Comparison of ENCODE assay signal across 1 cellular context in the genomic region with DNA sequence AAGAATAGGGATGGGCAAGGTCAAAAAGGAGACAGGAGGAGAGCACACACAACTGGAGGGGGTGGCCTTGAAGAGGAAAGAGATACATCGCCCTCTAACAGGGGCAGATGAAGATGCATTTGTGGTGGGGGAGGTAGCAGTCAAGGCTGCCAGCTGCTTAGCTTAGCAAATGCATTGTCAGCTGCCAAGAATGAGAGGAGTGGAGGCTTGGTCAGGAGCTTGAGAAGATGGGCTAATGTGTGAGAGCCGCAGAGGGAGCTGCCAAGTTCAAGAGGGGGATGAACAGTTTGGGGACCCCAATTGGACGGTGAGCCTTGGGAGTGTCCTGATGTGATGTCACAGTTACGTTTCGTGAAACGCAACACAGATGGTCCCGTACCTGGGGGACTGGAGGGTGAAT.
TF ChIP-seq lines count a peak whose summit lies in the region.

No MANE protein-coding gene starts in this region.

TF ChIP-seq in H1, 55 proteins besides CTCF, POLR2A, EP300 and RAD21:
- TF ChIP-seq NRF1 (IDR thresholded peaks at IDR 0.05; ENCODE audit: low read depth, low read length): no peak
- no peak for TF ChIP-seq RNF2 (IDR thresholded peaks at IDR 0.05; ENCODE audit: borderline replicate concordance, low read depth, low read length, missing control alignments, poor library complexity, severe bottlenecking)
- TF ChIP-seq, protein P1, sequence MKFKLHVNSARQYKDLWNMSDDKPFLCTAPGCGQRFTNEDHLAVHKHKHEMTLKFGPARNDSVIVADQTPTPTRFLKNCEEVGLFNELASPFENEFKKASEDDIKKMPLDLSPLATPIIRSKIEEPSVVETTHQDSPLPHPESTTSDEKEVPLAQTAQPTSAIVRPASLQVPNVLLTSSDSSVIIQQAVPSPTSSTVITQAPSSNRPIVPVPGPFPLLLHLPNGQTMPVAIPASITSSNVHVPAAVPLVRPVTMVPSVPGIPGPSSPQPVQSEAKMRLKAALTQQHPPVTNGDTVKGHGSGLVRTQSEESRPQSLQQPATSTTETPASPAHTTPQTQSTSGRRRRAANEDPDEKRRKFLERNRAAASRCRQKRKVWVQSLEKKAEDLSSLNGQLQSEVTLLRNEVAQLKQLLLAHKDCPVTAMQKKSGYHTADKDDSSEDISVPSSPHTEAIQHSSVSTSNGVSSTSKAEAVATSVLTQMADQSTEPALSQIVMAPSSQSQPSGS (IDR thresholded peaks at IDR 0.05; ENCODE audit: low read length): no peak
- no peak for TF ChIP-seq BRCA1 (IDR thresholded peaks at IDR 0.05; ENCODE audit: low read depth, low read length)
- no peak for TF ChIP-seq EZH2 (IDR thresholded peaks at IDR 0.05; ENCODE audit: low read depth, low read length, severe bottlenecking)
- no peak for TF ChIP-seq SIX5 (IDR thresholded peaks at IDR 0.05; ENCODE audit: low read depth, low read length)
- no peak for TF ChIP-seq KDM4A (IDR thresholded peaks at IDR 0.05; ENCODE audit: low read depth, low read length, severe bottlenecking)
- no peak for TF ChIP-seq CREB1 (IDR thresholded peaks at IDR 0.05)
- no peak for TF ChIP-seq KDM5A (IDR thresholded peaks at IDR 0.05; ENCODE audit: low read length)
- no peak for TF ChIP-seq CBX8 (IDR thresholded peaks at IDR 0.05; ENCODE audit: borderline replicate concordance, low read depth, low read length)
- TF ChIP-seq SAP30 (IDR thresholded peaks at IDR 0.05; ENCODE audit: insufficient read depth, insufficient replicate concordance, low read length): no peak
- no peak for TF ChIP-seq JUN (IDR thresholded peaks at IDR 0.05; ENCODE audit: low read depth, low read length)
- TF ChIP-seq NANOG (IDR thresholded peaks at IDR 0.05; ENCODE audit: insufficient read depth, low read depth, low read length, poor library complexity, severe bottlenecking): no peak
